In the genomic region with DNA sequence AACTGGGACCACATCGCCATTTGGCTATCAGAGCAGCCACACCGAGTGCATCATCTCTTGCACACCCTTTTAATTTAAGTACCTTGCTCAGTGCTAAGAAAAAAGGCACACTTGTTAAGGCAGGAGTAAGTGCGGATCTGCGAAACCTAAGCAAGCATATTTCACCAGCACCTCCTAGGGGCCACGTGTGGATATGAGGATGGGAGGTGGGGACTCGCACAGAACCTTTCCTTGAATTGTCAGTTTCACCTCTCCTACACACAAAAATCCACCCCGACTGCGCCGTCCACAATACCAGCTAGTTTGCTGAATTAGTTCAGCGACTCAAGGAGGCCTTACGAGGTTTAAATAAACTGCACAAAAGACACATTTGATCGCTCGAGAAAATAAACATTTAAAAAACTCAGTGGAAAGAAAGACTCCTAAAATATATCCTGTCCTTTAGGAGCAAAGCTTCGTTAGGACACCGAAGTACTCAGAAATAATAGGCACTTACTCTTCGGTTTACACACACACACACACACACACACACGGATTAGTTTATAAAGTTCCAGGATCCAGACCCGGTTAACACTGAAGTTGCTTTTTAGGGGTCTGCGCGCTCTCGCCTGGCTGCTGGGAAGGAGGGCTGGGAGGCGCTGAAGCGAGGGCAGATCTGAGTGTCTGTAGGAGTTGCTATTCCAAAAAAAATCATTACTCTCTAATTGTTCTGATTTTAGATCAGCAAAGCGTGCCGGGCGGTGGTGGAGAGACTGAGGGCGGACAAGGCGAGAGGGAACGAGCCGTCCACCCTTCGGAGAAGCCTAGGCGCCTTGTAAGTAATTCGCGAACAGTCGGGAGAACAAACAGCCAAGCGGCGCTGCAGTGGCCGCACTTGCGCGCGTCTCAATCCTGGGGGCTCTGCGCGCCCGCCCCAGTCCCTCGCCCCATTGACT, we compare ENCODE assay signal across 8 cellular contexts. TPM values are rescaled to one million over a fixed set of nuclear protein-coding genes. Genes with fewer than 3 reads are reported as not detected.
DNase-seq lines count a peak whose midpoint lies in the region; ATAC-seq and TF ChIP-seq lines count a peak whose summit lies in the region.

No MANE protein-coding gene starts in this region.

- no peaks in the 10 kb centered on the region for H3K9me3 ChIP-seq in heart right ventricle

- ATAC-seq in activated naive CD8-positive, alpha-beta T cell treated with anti-CD3 and anti-CD28 coated beads, Interleukin-2, amount 10 ng/mL, durations not matched to agents 7 days and 5 days (ENCODE audit: low read depth): no peak
- peak; percentile 39 to 77 (median 68) for ATAC-seq in heart right ventricle
- peak; percentile 48 for ATAC-seq in omental fat pad (ENCODE audit: low FRiP score)

- no peaks in the 10 kb centered on the region for H3K9me3 Mint-ChIP-seq in activated naive CD8-positive, alpha-beta T cell treated with anti-CD3 and anti-CD28 coated beads, Interleukin-2, amount 10 ng/mL, durations not matched to agents 7 days and 5 days

- POLR2A ChIA-PET in activated naive CD8-positive, alpha-beta T cell treated with anti-CD3 and anti-CD28 coated beads, Interleukin-2, amount 10 ng/mL, durations not matched to agents 7 days and 5 days (lab: Charles Lee): no interaction called here

- no peaks in the 10 kb centered on the region for H3K27me3 ChIP-seq in heart right ventricle

- peaks cover 64% of the 10 kb centered on the region for H3K27me3 Mint-ChIP-seq in activated naive CD8-positive, alpha-beta T cell treated with anti-CD3 and anti-CD28 coated beads, Interleukin-2, amount 10 ng/mL, durations not matched to agents 7 days and 5 days

- H3K36me3 ChIP-seq in heart right ventricle: no peaks in the 10 kb centered on the region

- H3K4me3 ChIP-seq in HFF-Myc (replicated peaks; ENCODE audit: low read depth, low read length) (peak overlapping the region; percentile 54), heart right ventricle (peak overlapping the region; percentile 62 to 97 (median 78))

- H3K4me3 Mint-ChIP-seq in activated naive CD8-positive, alpha-beta T cell treated with anti-CD3 and anti-CD28 coated beads, Interleukin-2, amount 10 ng/mL, durations not matched to agents 7 days and 5 days: peak overlapping the region; percentile 75

- intact Hi-C loops in heart right ventricle (cut with DNase I): loop anchor here in 8 of 10 donors (2.0 to 10.0 kb wide), 8 partner anchors 144 to 600 kb away; no protein-coding TSS in a partner anchor

- peak; percentile 69 for TF ChIP-seq CTCF in HFF-Myc (IDR thresholded peaks at IDR 0.05; ENCODE audit: low read depth, low read length, missing control alignments)
- peak in 8 of 9 donors; percentile 35 to 80 (median 66) for TF ChIP-seq CTCF in heart right ventricle (IDR thresholded peaks at IDR 0.05)
- no peak for TF ChIP-seq CTCF in omental fat pad (IDR thresholded peaks at IDR 0.05)

- WGBS in heart right ventricle, 2 donors: 1 to 2% methylated on average over 45 of the region's 45 CpGs

- no peak overlapping the region for H3K27ac Mint-ChIP-seq in activated naive CD8-positive, alpha-beta T cell treated with anti-CD3 and anti-CD28 coated beads, Interleukin-2, amount 10 ng/mL, durations not matched to agents 7 days and 5 days

- DNase-seq in NCI-H146 (lab: John Stamatoyannopoulos, UW) (peak; percentile 30), NCI-H146 treated with DMSO at 0.1 percent for 48 hours (lab: John Stamatoyannopoulos, UW; ENCODE audit: unreplicated experiment) (no peak), HFF-Myc (ENCODE audit: extremely low read depth, low read depth) (peak; percentile 42), NCI-H2227 treated with DMSO at 0.1 percent for 48 hours (lab: John Stamatoyannopoulos, UW) (peak; percentile 27), heart right ventricle (peak; percentile 29 to 80), omental fat pad (ENCODE audit: low spot score) (no peak), RKO (ENCODE audit: low spot score) (no peak)
- no peak for DNase-seq in activated naive CD8-positive, alpha-beta T cell treated with anti-CD3 and anti-CD28 coated beads, Interleukin-2, amount 10 ng/mL, durations not matched to agents 7 days and 5 days

- H3K4me1 ChIP-seq in heart right ventricle: peaks cover 0 to 29% (median 14%) of the 10 kb centered on the region in 9 donors

- peak overlapping the region; percentile 89 to 98 (median 95) for H3K27ac ChIP-seq in heart right ventricle

- H3K36me3 Mint-ChIP-seq in activated naive CD8-positive, alpha-beta T cell treated with anti-CD3 and anti-CD28 coated beads, Interleukin-2, amount 10 ng/mL, durations not matched to agents 7 days and 5 days: no peaks in the 10 kb centered on the region

- peaks cover 13% of the 10 kb centered on the region for H3K4me1 Mint-ChIP-seq in activated naive CD8-positive, alpha-beta T cell treated with anti-CD3 and anti-CD28 coated beads, Interleukin-2, amount 10 ng/mL, durations not matched to agents 7 days and 5 days

RNA-seq across cellular contexts. Expression of gene KCNJ2, which starts 1.0 kb away (rescaled TPM):
- total RNA-seq in activated naive CD8-positive, alpha-beta T cell treated with anti-CD3 and anti-CD28 coated beads, Interleukin-2, amount 10 ng/mL, durations not matched to agents 7 days and 5 days: not detected
- total RNA-seq in heart right ventricle (10 to 100 TPM; 16.7 to 76.0 (median 46.8) TPM), omental fat pad (1 to 10 TPM; 1.9 to 9.5 (median 4.2) TPM)
- polyA plus RNA-seq in heart right ventricle: 10 to 100 TPM in 1 of 2 donors, 1 to 10 TPM in 1; 3.0 to 31.7 TPM

Comparison
In these comparisons a context has a peak if more than half of its experiments do, and no peak if none do; other contexts are left out.
1. DNase-seq: peak in NCI-H146 (single experiment), HFF-Myc (single experiment), NCI-H2227 treated with DMSO at 0.1 percent for 48 hours (single experiment) and heart right ventricle (2 of 2); none in NCI-H146 treated with DMSO at 0.1 percent for 48 hours (single experiment), activated naive CD8-positive, alpha-beta T cell treated with anti-CD3 and anti-CD28 coated beads, Interleukin-2, amount 10 ng/mL, durations not matched to agents 7 days and 5 days (single experiment), omental fat pad (single experiment) and RKO (single experiment).
2. CTCF ChIP-seq: peak in HFF-Myc (single experiment) and heart right ventricle (8 of 9); none in omental fat pad (0 of 3).